ENCODE assay signal across 17 cellular contexts in the genomic region with DNA sequence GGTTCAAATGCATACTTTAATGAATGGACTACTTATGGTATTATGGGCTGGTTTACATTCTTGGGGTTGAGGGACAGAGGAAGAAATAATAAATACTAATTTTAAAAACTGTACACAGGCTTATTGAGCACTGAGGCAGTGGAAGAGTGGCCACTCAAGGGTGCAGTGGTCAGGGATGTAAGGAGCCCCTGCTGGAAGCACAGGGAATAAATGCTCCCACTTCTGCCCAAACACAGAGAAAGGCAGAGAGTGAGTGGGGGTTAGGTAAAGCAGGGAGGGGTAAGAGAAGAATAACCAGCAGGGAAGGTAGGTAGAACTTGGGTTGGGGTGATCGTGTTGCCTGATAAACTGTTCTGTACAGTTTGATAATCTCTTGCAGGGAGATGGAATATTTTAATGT.
A peak's percentile ranks its signal among the peaks of the same experiment; 100 is the strongest.
DNase-seq lines count a peak whose midpoint lies in the region; ATAC-seq and TF ChIP-seq lines count a peak whose summit lies in the region.
"Had no signal": no experiment of that assay in that cellular context is flagged by ENCODE, and none has a peak within 500 bp of the region (broad histone marks: within the 10 kb centered on the region; RNA-seq: fewer than 3 reads in every experiment).

No MANE protein-coding gene starts in this region.

- H3K27me3 ChIP-seq in AG04450 (ENCODE audit: control insufficient read depth, insufficient read depth, low read length) (no peaks in the 10 kb centered on the region), layer of hippocampus (ENCODE audit: control insufficient read depth, insufficient read depth, low read length) (no peaks in the 10 kb centered on the region), left lung (no peaks in the 10 kb centered on the region)

- H3K36me3 ChIP-seq in left lung, result no peaks in the 10 kb centered on the region
- H3K36me3 ChIP-seq: lower lobe of right lung had no signal

- intact Hi-C loops in sciatic nerve (cut with DNase I) (no loop called here), left lung (cut with DNase I) (no loop called here)

- H3K4me1 ChIP-seq in left lung, result peaks cover 13 to 36% of the 10 kb centered on the region in 2 donors

- DNase-seq in AG04450 (ENCODE audit: low read depth, low spot score), result no peak
- DNase-seq in HFF-Myc (ENCODE audit: extremely low read depth, low read depth), result no peak
- DNase-seq in choroid plexus epithelial cell (ENCODE audit: low read depth), result no peak
- DNase-seq in UCSD-AML1 (lab: John Stamatoyannopoulos, UW; ENCODE audit: unreplicated experiment), result no peak
- DNase-seq in sciatic nerve (ENCODE audit: low spot score), result no peak
- DNase-seq in left lung, result no peak
- DNase-seq: activated T-cell treated with anti-CD3 and anti-CD28 coated beads, Interleukin-2, amount 50 U/mL, for 1 hour; Calu3; effector memory CD8-positive, alpha-beta T cell; lower lobe of right lung; MV-4-11; naive thymus-derived CD4-positive, alpha-beta T cell; NCI-H2081; NCI-H524 treated with DMSO at 0.1 percent for 48 hours; T1000 had no signal

- H3K4me3 ChIP-seq in AG04450 (ENCODE audit: low read depth, low read length), result no peak overlapping the region
- no peak overlapping the region for H3K4me3 ChIP-seq in HFF-Myc (replicated peaks; ENCODE audit: low read depth, low read length)
- no peak overlapping the region for H3K4me3 ChIP-seq in choroid plexus epithelial cell (ENCODE audit: low read depth, low read length)
- no peak overlapping the region for H3K4me3 ChIP-seq in left lung
- H3K4me3 ChIP-seq: lower lobe of right lung had no signal

- TF ChIP-seq CTCF in AG04450 (IDR thresholded peaks at IDR 0.05; ENCODE audit: low read depth, low read length), result peak; percentile 39
- TF ChIP-seq CTCF in HFF-Myc (IDR thresholded peaks at IDR 0.05; ENCODE audit: low read depth, low read length, missing control alignments), result peak; percentile 32
- peak; percentile 38 for TF ChIP-seq CTCF in choroid plexus epithelial cell (conservative IDR thresholded peaks at IDR 0.05; ENCODE audit: low read depth, low read length)
- TF ChIP-seq CTCF in left lung (IDR thresholded peaks at IDR 0.05), result no peak

- CTCF ChIA-PET in AG04450 (lab: Charles Lee), result interaction anchor here (1.0 to 1.8 kb wide), 3 partner anchors 10 to 81 kb away, joined by 3 to 4 read pairs (median 4); no protein-coding TSS in a partner anchor

- peak overlapping the region; percentile 33 for H3K27ac ChIP-seq in AG04450 (ENCODE audit: low read depth, low read length)
- H3K27ac ChIP-seq in layer of hippocampus (ENCODE audit: low read depth, low read length), result peak overlapping the region; percentile 25
- H3K27ac ChIP-seq in left lung, result no peak overlapping the region
- H3K27ac ChIP-seq: lower lobe of right lung had no signal

- ATAC-seq in HG02938 (IDR thresholded peaks at IDR 0.05; ENCODE audit: unreplicated experiment), result no peak
- no peak for ATAC-seq in sciatic nerve
- no peak for ATAC-seq in left lung
- ATAC-seq: effector memory CD8-positive, alpha-beta T cell; lower lobe of right lung; naive thymus-derived CD4-positive, alpha-beta T cell had no signal

- H3K9me3 ChIP-seq in AG04450 (ENCODE audit: control insufficient read depth, insufficient read depth, low read length) (no peaks in the 10 kb centered on the region), left lung (no peaks in the 10 kb centered on the region)
- H3K9me3 ChIP-seq: lower lobe of right lung had no signal

- POLR2A ChIA-PET in AG04450 (lab: Yijun Ruan, JAX), result interaction anchor here (2.2 kb wide), 1 partner anchor 60 kb away, joined by 11 read pairs; the partner anchor contains the start of gene GAB1

Comparison
In these comparisons a context has a peak if more than half of its experiments do, and no peak if none do; other contexts are left out.
1. H3K27ac ChIP-seq: peak in AG04450 (single experiment) and layer of hippocampus (single experiment); none in left lung (0 of 2).
2. CTCF ChIP-seq: peak in AG04450 (single experiment), HFF-Myc (single experiment) and choroid plexus epithelial cell (single experiment); none in left lung (0 of 2).